Comparison of ENCODE assay signal across 31 cellular contexts in genomic region chr3:128870327-128870726, GRCh38.
"Had no signal": no experiment of that assay in that cellular context is flagged by ENCODE, and none has a peak within 500 bp of the region (broad histone marks: within the 10 kb centered on the region; RNA-seq: fewer than 3 reads in every experiment).

No MANE protein-coding gene starts in this region.

- ATAC-seq: activated CD4-positive, CD25-positive, alpha-beta regulatory T cell treated with anti-CD3 and anti-CD28 coated beads, Interleukin-2, amount 50 U/mL, for 24 hours; body of pancreas; effector memory CD8-positive, alpha-beta T cell; gastrocnemius medialis; natural killer cell; sciatic nerve; stimulated activated memory B cell treated with anti-CD40 and anti-IgM and Interleukin-4, amounts not matched to agents 10 μg/mL and 1 μg/mL and 100 μg/mL, for 72 hours; stimulated activated naive CD8-positive, alpha-beta T cell treated with anti-CD3 and anti-CD28 coated beads, Interleukin-15, amount 100 ng/mL, for 72 hours had no signal

- H3K27me3 ChIP-seq: adrenal gland, body of pancreas, dorsolateral prefrontal cortex, gastrocnemius medialis, thyroid gland, upper lobe of left lung had no signal

- H3K9me3 Mint-ChIP-seq: activated naive CD4-positive, alpha-beta T cell treated with anti-CD3 and anti-CD28 coated beads for 36 hours; activated naive CD8-positive, alpha-beta T cell treated with anti-CD3 and anti-CD28 coated beads for 36 hours; effector memory CD8-positive, alpha-beta T cell; natural killer cell; stimulated activated memory B cell treated with anti-CD40 and anti-IgM and Interleukin-4, amounts not matched to agents 10 μg/mL and 1 μg/mL and 100 μg/mL, for 72 hours; stimulated activated naive CD8-positive, alpha-beta T cell treated with anti-CD3 and anti-CD28 coated beads, Interleukin-15, amount 100 ng/mL, for 72 hours had no signal

- H3K27ac Mint-ChIP-seq: activated naive CD4-positive, alpha-beta T cell treated with anti-CD3 and anti-CD28 coated beads for 36 hours; activated naive CD8-positive, alpha-beta T cell treated with anti-CD3 and anti-CD28 coated beads for 36 hours; effector memory CD8-positive, alpha-beta T cell; natural killer cell; stimulated activated memory B cell treated with anti-CD40 and anti-IgM and Interleukin-4, amounts not matched to agents 10 μg/mL and 1 μg/mL and 100 μg/mL, for 72 hours had no signal

- H3K4me1 ChIP-seq: adrenal gland, body of pancreas, thyroid gland, upper lobe of left lung had no signal

- H3K36me3 ChIP-seq: adrenal gland, gastrocnemius medialis, left ventricle myocardium inferior, thyroid gland, upper lobe of left lung had no signal

- H3K4me3 ChIP-seq: adrenal gland, body of pancreas, coronary artery, dorsolateral prefrontal cortex, gastrocnemius medialis, left ventricle myocardium inferior, lung, skin epidermis, thyroid gland, upper lobe of left lung had no signal

- H3K27me3 Mint-ChIP-seq: activated naive CD8-positive, alpha-beta T cell treated with anti-CD3 and anti-CD28 coated beads for 36 hours; effector memory CD8-positive, alpha-beta T cell; stimulated activated memory B cell treated with anti-CD40 and anti-IgM and Interleukin-4, amounts not matched to agents 10 μg/mL and 1 μg/mL and 100 μg/mL, for 72 hours; stimulated activated naive CD8-positive, alpha-beta T cell treated with anti-CD3 and anti-CD28 coated beads, Interleukin-15, amount 100 ng/mL, for 72 hours had no signal

- H3K4me1 Mint-ChIP-seq: stimulated activated memory B cell treated with anti-CD40 and anti-IgM and Interleukin-4, amounts not matched to agents 10 μg/mL and 1 μg/mL and 100 μg/mL, for 72 hours had no signal

- H3K27ac ChIP-seq: adrenal gland, body of pancreas, coronary artery, dorsolateral prefrontal cortex, gastrocnemius medialis, left ventricle myocardium inferior, skin epidermis, thyroid gland, upper lobe of left lung, VCaP had no signal

- DNase-seq: activated CD4-positive, alpha-beta T cell treated with anti-CD3 and anti-CD28 coated beads for 48 hours; activated CD4-positive, alpha-beta T cell treated with anti-CD3 and anti-CD28 coated beads, Interleukin-2, amount 50 U/mL, for 48 hours; activated CD8-positive, alpha-beta memory T cell treated with anti-CD3 and anti-CD28 coated beads for 24 hours; activated effector memory CD4-positive, alpha-beta T cell treated with anti-CD3 and anti-CD28 coated beads, Interleukin-2, amount 50 U/mL, for 16 hours; activated naive CD4-positive, alpha-beta T cell treated with anti-CD3 and anti-CD28 coated beads for 36 hours; activated naive CD8-positive, alpha-beta T cell treated with anti-CD3 and anti-CD28 coated beads for 36 hours; adrenal gland; aorta; body of pancreas; cerebellar nuclear complex; dorsolateral prefrontal cortex; effector memory CD8-positive, alpha-beta T cell; erythroblast; gastrocnemius medialis; glutamatergic neuron; islet precursor cell; left ventricle myocardium inferior; mesendoderm; natural killer cell; stimulated activated CD4-positive, alpha-beta T cell treated with anti-CD3 and anti-CD28 coated beads, Interleukin-4, amount 100 ng/mL, for 24 hours; stimulated activated naive CD8-positive, alpha-beta T cell treated with anti-CD3 and anti-CD28 coated beads, Interleukin-15, amount 100 ng/mL, for 72 hours; substantia nigra; thyroid gland; upper lobe of left lung had no signal

- H3K36me3 Mint-ChIP-seq: natural killer cell; stimulated activated memory B cell treated with anti-CD40 and anti-IgM and Interleukin-4, amounts not matched to agents 10 μg/mL and 1 μg/mL and 100 μg/mL, for 72 hours had no signal

- H3K4me3 Mint-ChIP-seq: activated naive CD4-positive, alpha-beta T cell treated with anti-CD3 and anti-CD28 coated beads for 36 hours; activated naive CD8-positive, alpha-beta T cell treated with anti-CD3 and anti-CD28 coated beads for 36 hours; effector memory CD8-positive, alpha-beta T cell; natural killer cell; stimulated activated memory B cell treated with anti-CD40 and anti-IgM and Interleukin-4, amounts not matched to agents 10 μg/mL and 1 μg/mL and 100 μg/mL, for 72 hours; stimulated activated naive CD8-positive, alpha-beta T cell treated with anti-CD3 and anti-CD28 coated beads, Interleukin-15, amount 100 ng/mL, for 72 hours had no signal

- H3K9me3 ChIP-seq: adrenal gland, body of pancreas, gastrocnemius medialis, left ventricle myocardium inferior, thyroid gland, upper lobe of left lung had no signal
